17 cellular contexts compared by ENCODE assay signal in the genomic region with DNA sequence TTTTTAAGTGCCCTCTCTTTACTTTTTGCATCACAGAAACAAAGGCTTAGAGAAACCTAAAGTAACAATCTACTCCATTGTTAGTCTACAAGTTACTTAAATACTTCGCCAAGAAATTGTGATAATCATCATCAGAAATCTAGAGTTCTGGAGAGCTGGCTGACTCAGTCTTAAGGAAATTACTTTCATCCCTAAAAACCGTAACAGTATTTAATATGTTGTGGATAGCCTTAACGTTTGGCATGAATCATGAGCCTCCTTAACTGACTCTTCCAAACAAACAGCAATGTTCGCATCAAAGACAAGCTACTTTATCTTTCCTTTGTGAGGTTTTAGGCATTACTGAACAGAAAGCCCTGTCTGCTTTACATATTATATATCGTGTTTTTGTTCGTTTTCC.
A peak's percentile ranks its signal among the peaks of the same experiment; 100 is the strongest.
DNase-seq lines count a peak whose midpoint lies in the region; ATAC-seq and TF ChIP-seq lines count a peak whose summit lies in the region.
"Had no signal": no experiment of that assay in that cellular context is flagged by ENCODE, and none has a peak within 500 bp of the region (broad histone marks: within the 10 kb centered on the region; RNA-seq: fewer than 3 reads in every experiment).

No MANE protein-coding gene starts in this region.

- H3K23ac ChIP-seq in mesendoderm (ENCODE audit: low read length) = no peak overlapping the region

- no peak overlapping the region for H2BK120ac ChIP-seq in mesendoderm (ENCODE audit: low read depth, low read length)

- DNase-seq in AG10803 (ENCODE audit: low read depth) (peak; percentile 24), HCEC 1CT (peak; percentile 47), astrocyte of the cerebellum (ENCODE audit: low read depth) (peak; percentile 47), iris pigment epithelial cell (ENCODE audit: low read depth) (peak; percentile 76), mesendoderm (no peak), GF-D8 (lab: John Stamatoyannopoulos, UW) (no peak), stomach (no peak)
- DNase-seq: activated naive CD4-positive, alpha-beta T cell treated with Interleukin-2 at 50 U/mL for 16 hours; cortex of kidney; left ventricle myocardium inferior; MV-4-11; stimulated activated CD4-positive, alpha-beta T cell treated with anti-CD3 and anti-CD28 coated beads, Interleukin-2, amount 100 ng/mL, for 48 hours; T-cell had no signal

- no peak overlapping the region for H3K4me2 ChIP-seq in mesendoderm (ENCODE audit: low read length)

- TF ChIP-seq EP300 in stomach (IDR thresholded peaks at IDR 0.05) = no peak

- H3K4ac ChIP-seq in mesendoderm (ENCODE audit: low read depth, low read length) = no peak overlapping the region

- intact Hi-C loops in stomach (cut with DNase I; ENCODE audit: low total_unique reads) = no loop called here

- H3K79me1 ChIP-seq in mesendoderm (ENCODE audit: low read length) = no peaks in the 10 kb centered on the region

- H3K4me3 ChIP-seq in AG10803 (ENCODE audit: low read length) (no peak overlapping the region), astrocyte of the cerebellum (ENCODE audit: low read depth, low read length) (no peak overlapping the region), mesendoderm (ENCODE audit: low read length) (no peak overlapping the region), stomach (no peak overlapping the region)
- H3K4me3 ChIP-seq: ascending aorta, left ventricle myocardium inferior had no signal

- no peak overlapping the region for H2BK5ac ChIP-seq in mesendoderm (ENCODE audit: low read length)

- H3K27me3 ChIP-seq in mesendoderm (ENCODE audit: insufficient read depth, low read length, poor library complexity) = no peaks in the 10 kb centered on the region
- H3K27me3 ChIP-seq in stomach = no peaks in the 10 kb centered on the region
- H3K27me3 ChIP-seq: ascending aorta had no signal

- no peak for ATAC-seq in GM21367 (IDR thresholded peaks at IDR 0.05; ENCODE audit: unreplicated experiment)
- ATAC-seq: Right ventricle myocardium inferior, T-cell had no signal

- no peaks in the 10 kb centered on the region for H3K9me3 ChIP-seq in stomach
- H3K9me3 ChIP-seq: ascending aorta, left ventricle myocardium inferior had no signal

- no peak overlapping the region for H4K8ac ChIP-seq in mesendoderm (ENCODE audit: low read depth, low read length)

- in situ Hi-C loops in astrocyte of the cerebellum (cut with HindIII; ENCODE audit: low sequenced_read_pairs) = loop anchor here (10.0 kb wide), 1 partner anchor 240 kb away; no protein-coding TSS in a partner anchor

- H3K79me2 ChIP-seq in mesendoderm (ENCODE audit: control insufficient read depth, insufficient read depth, low read length) = no peaks in the 10 kb centered on the region
- H3K79me2 ChIP-seq: parathyroid adenoma had no signal

- no peak overlapping the region for H3K18ac ChIP-seq in mesendoderm (ENCODE audit: low read length)

- H3K4me1 ChIP-seq in mesendoderm (ENCODE audit: control insufficient read depth, low read depth, low read length) (no peaks in the 10 kb centered on the region), stomach (no peaks in the 10 kb centered on the region)
- H3K4me1 ChIP-seq: ascending aorta, left ventricle myocardium inferior, parathyroid adenoma had no signal

- H4K5ac ChIP-seq in mesendoderm (ENCODE audit: low read length) = no peak overlapping the region

- H2BK15ac ChIP-seq in mesendoderm (replicated peaks; ENCODE audit: low read depth) = no peak overlapping the region

- no peak overlapping the region for H3K56ac ChIP-seq in mesendoderm (ENCODE audit: low read length)

- H3K36me3 ChIP-seq in mesendoderm (ENCODE audit: control insufficient read depth, insufficient read depth, low read length) (no peaks in the 10 kb centered on the region), stomach (peaks cover 9 to 94% (median 92%) of the 10 kb centered on the region in 4 donors)

- H3K9ac ChIP-seq in mesendoderm (ENCODE audit: low read length) = no peak overlapping the region
- H3K9ac ChIP-seq: parathyroid adenoma had no signal

- no peak for TF ChIP-seq POLR2A in stomach (IDR thresholded peaks at IDR 0.05)

- WGBS in mesendoderm (ENCODE audit: extremely low coverage, insufficient coverage, low lambda C conversion rate) = no CpG with 5 or more reads among the region's 6 CpGs
- WGBS in stomach, 5 donors = 50 to 64% (median 54%) methylated on average over 6 of the region's 6 CpGs

- no peak overlapping the region for H2AK5ac ChIP-seq in mesendoderm (ENCODE audit: low read length)

- TF ChIP-seq CTCF in AG10803 (conservative IDR thresholded peaks at IDR 0.05; ENCODE audit: low read length) (no peak), astrocyte of the cerebellum (IDR thresholded peaks at IDR 0.05; ENCODE audit: low read depth, low read length, missing control alignments) (no peak), stomach (IDR thresholded peaks at IDR 0.05) (no peak)

- H3K27ac ChIP-seq in mesendoderm (ENCODE audit: low read depth, low read length) = no peak overlapping the region
- H3K27ac ChIP-seq in stomach = no peak overlapping the region
- H3K27ac ChIP-seq: ascending aorta, left ventricle myocardium inferior, parathyroid adenoma had no signal

Comparison
In these comparisons a context has a peak if more than half of its experiments do, and no peak if none do; other contexts are left out.
1. DNase-seq: peak in AG10803 (single experiment), HCEC 1CT (single experiment), astrocyte of the cerebellum (single experiment) and iris pigment epithelial cell (single experiment); none in mesendoderm (single experiment), GF-D8 (single experiment) and stomach (single experiment).